39 cellular contexts compared by ENCODE assay signal in the genomic region with DNA sequence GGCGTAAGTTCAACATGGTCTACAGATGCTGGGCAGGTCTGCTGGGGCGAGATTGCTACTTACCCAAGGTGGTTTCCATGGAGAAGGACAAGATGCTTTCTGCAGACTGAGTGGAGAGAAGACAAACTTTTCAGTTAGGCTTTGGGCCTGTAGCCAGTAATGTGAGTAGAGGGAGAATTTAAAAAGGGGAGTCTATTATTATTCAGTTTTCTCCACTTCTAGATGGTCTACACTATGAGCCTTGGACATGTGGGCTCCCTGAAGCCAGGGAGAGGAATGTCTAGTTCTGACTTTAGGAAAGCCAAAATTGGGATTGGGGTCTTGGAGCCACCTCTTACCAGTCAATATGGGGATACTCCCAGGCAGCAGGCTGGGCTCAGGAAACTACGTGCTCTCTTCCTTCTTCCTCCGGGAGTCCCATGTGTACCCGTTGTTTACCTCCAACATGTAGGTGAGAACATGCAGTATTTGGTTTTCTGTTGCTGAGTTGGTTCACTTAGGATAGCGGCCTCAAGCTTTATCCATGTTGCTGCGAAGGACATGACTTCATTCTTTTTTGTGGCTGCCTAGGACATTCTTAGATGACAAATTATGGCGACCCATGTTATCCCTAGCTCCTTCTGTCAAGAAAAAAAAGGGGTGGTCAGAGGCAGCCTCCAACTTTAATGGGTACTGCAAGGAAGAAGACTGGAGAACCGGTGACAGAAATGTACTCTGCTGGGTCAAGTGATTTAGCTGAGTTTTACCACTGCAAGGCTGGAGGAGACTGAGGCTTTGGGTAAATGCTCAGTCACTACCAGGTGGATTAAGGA. TPM values are rescaled to one million over a fixed set of nuclear protein-coding genes. Genes with fewer than 3 reads are reported as not detected.
"Had no signal": no experiment of that assay in that cellular context is flagged by ENCODE, and none has a peak within 500 bp of the region (broad histone marks: within the 10 kb centered on the region; RNA-seq: fewer than 3 reads in every experiment).

No MANE protein-coding gene starts in this region.

- H3K27me3 ChIP-seq: adrenal gland, ascending aorta, body of pancreas, breast epithelium, cardiac muscle cell had no signal

- H3K4me3 ChIP-seq: adrenal gland, ascending aorta, body of pancreas, breast epithelium, cardiac muscle cell had no signal

- H3K27ac ChIP-seq: adrenal gland, ascending aorta, body of pancreas, brain microvascular endothelial cell, breast epithelium, cardiac muscle cell had no signal

- DNase-seq: activated effector memory CD4-positive, alpha-beta T cell treated with anti-CD3 and anti-CD28 coated beads, Interleukin-2, amount 50 U/mL, for 16 hours; activated effector memory CD4-positive, alpha-beta T cell treated with Interleukin-2 at 50 U/mL for 16 hours; activated gamma-delta T cell; activated gamma-delta T cell treated with Interleukin-2 at 50 U/mL for 16 hours; activated naive CD4-positive, alpha-beta T cell; activated naive CD4-positive, alpha-beta T cell treated with anti-CD3 and anti-CD28 coated beads for 36 hours; activated naive CD4-positive, alpha-beta T cell treated with anti-CD3 and anti-CD28 coated beads, Interleukin-2, amount 10 ng/mL, durations not matched to agents 7 days and 5 days; activated naive CD4-positive, alpha-beta T cell treated with anti-CD3 and anti-CD28 coated beads, Interleukin-2, amount 50 U/mL, for 16 hours; activated naive CD4-positive, alpha-beta T cell treated with Interleukin-2 at 50 U/mL for 16 hours; activated naive CD8-positive, alpha-beta T cell treated with anti-CD3 and anti-CD28 coated beads for 36 hours; activated naive CD8-positive, alpha-beta T cell treated with anti-CD3 and anti-CD28 coated beads, Interleukin-2, amount 10 ng/mL, durations not matched to agents 7 days and 5 days; activated naive CD8-positive, alpha-beta T cell treated with anti-CD3 and anti-CD28 coated beads, Interleukin-2, amount 50 U/mL, for 24 hours; activated T-cell treated with anti-CD3 and anti-CD28 coated beads, Interleukin-2, amount 50 U/mL, for 24 hours; activated T-cell treated with anti-CD3 and anti-CD28 coated beads, Interleukin-2, amount 50 U/mL, for 4 hours; activated T-cell treated with anti-CD3 and anti-CD28 coated beads, Interleukin-2, amount 50 U/mL, for 48 hours; activated T-cell treated with anti-CD3 and anti-CD28 coated beads, Interleukin-2, amount 50 U/mL, for 72 hours; adrenal gland; amniotic stem cell; amygdala; anterior cingulate cortex; aorta; body of pancreas; brain microvascular endothelial cell; caudate nucleus; central memory CD4-positive, alpha-beta T cell; cerebellar nuclear complex had no signal

- H3K9me3 ChIP-seq: adrenal gland, ascending aorta, body of pancreas had no signal

- H3K36me3 ChIP-seq: adrenal gland, ascending aorta, brain microvascular endothelial cell, breast epithelium, cardiac muscle cell had no signal

- ATAC-seq: activated naive CD4-positive, alpha-beta T cell treated with anti-CD3 and anti-CD28 coated beads, Interleukin-2, amount 50 U/mL, for 72 hours; activated naive CD8-positive, alpha-beta T cell treated with anti-CD3 and anti-CD28 coated beads, Interleukin-2, amount 50 U/mL, for 24 hours; activated T-cell treated with anti-CD3 and anti-CD28 coated beads, Interleukin-2, amount 50 U/mL, for 4 hours; activated T-cell treated with anti-CD3 and anti-CD28 coated beads, Interleukin-2, amount 50 U/mL, for 72 hours; activated T-helper 17 cell treated with anti-CD3 and anti-CD28 coated beads, Interleukin-2, amount 50 U/mL, for 72 hours; body of pancreas had no signal

- H3K4me1 ChIP-seq: adrenal gland, ascending aorta, body of pancreas, breast epithelium had no signal

- FAIRE-seq: astrocyte, bronchial epithelial cell had no signal

RNA-seq across cellular contexts. Expression of a gene that starts 14.7 kb away (rescaled TPM):
- total RNA-seq: activated naive CD4-positive, alpha-beta T cell treated with anti-CD3 and anti-CD28 coated beads for 36 hours; activated naive CD4-positive, alpha-beta T cell treated with anti-CD3 and anti-CD28 coated beads, Interleukin-2, amount 50 U/mL, for 72 hours; activated naive CD8-positive, alpha-beta T cell treated with anti-CD3 and anti-CD28 coated beads for 36 hours; activated naive CD8-positive, alpha-beta T cell treated with anti-CD3 and anti-CD28 coated beads, Interleukin-2, amount 10 ng/mL, durations not matched to agents 7 days and 5 days; activated T-cell treated with anti-CD3 and anti-CD28 coated beads, Interleukin-2, amount 50 U/mL, for 4 hours; activated T-cell treated with anti-CD3 and anti-CD28 coated beads, Interleukin-2, amount 50 U/mL, for 72 hours; activated T-helper 1 cell treated with anti-CD3 and anti-CD28 coated beads, Interleukin-12 subunit alpha, Interleukin-12 subunit beta, Interleukin-2, Interleukin-4 antibody, amounts not matched to agents 30 ng/mL and 10 ng/mL and 1 ng/mL, durations not matched to agents 14 hours and 24 hours and 36 hours; activated T-helper 17 cell treated with anti-CD3 and anti-CD28 coated beads, Interleukin-2, amount 50 U/mL, for 72 hours; activated T-helper 2 cell treated with anti-CD3 and anti-CD28 coated beads, Interferon-gamma antibody, Interleukin-2, Interleukin-4, amounts not matched to agents 10 μg/mL and 5 μg/mL and 100 μg/mL, durations not matched to agents 14 hours and 24 hours and 36 hours; aorta; ascending aorta; body of pancreas; breast epithelium; bronchial epithelial cell; cardiac muscle cell; cardiac septum; cerebellum; chondrocyte had no signal
- polyA plus RNA-seq: adipose tissue, aorta, cardiac muscle cell had no signal

RNA-seq across cellular contexts. Expression of a gene that starts 24.3 kb away (rescaled TPM):
- total RNA-seq: activated naive CD4-positive, alpha-beta T cell treated with anti-CD3 and anti-CD28 coated beads for 36 hours; activated naive CD8-positive, alpha-beta T cell treated with anti-CD3 and anti-CD28 coated beads for 36 hours; activated naive CD8-positive, alpha-beta T cell treated with anti-CD3 and anti-CD28 coated beads, Interleukin-2, amount 10 ng/mL, durations not matched to agents 7 days and 5 days; activated T-helper 1 cell treated with anti-CD3 and anti-CD28 coated beads, Interleukin-12 subunit alpha, Interleukin-12 subunit beta, Interleukin-2, Interleukin-4 antibody, amounts not matched to agents 30 ng/mL and 10 ng/mL and 1 ng/mL, durations not matched to agents 14 hours and 24 hours and 36 hours; activated T-helper 17 cell treated with anti-CD3 and anti-CD28 coated beads, Interleukin-2, amount 50 U/mL, for 72 hours; activated T-helper 2 cell treated with anti-CD3 and anti-CD28 coated beads, Interferon-gamma antibody, Interleukin-2, Interleukin-4, amounts not matched to agents 10 μg/mL and 5 μg/mL and 100 μg/mL, durations not matched to agents 14 hours and 24 hours and 36 hours; aorta; ascending aorta; astrocyte; body of pancreas; bronchial epithelial cell; cardiac muscle cell; cerebellum; chondrocyte had no signal
- polyA plus RNA-seq: aorta, cardiac muscle cell had no signal

RNA-seq across cellular contexts. Expression of a gene that starts 26.3 kb away (rescaled TPM):
- total RNA-seq: ascending aorta had no signal
- polyA plus RNA-seq: aorta had no signal
